In the genomic region with DNA sequence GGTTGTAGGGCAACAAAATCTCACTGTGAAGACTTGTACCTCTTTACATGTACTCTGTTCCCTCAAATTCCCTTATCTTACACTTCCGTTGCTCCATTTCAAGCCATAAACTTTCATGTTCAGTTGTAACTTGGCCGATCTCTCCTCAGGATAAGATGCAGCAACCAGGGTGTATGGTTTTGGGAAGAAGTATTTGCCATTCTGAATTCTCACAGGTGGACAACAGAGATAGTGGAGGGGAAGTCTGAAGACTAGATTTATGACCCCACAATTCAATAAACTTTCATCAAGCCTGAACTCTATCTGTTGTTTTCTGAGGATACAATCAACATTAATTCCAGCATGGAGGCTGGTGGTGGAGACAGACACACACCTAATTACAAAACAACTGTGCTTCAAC, we compare ENCODE assay signal across 29 cellular contexts.
"Had no signal": no experiment of that assay in that cellular context is flagged by ENCODE, and none has a peak within 500 bp of the region (broad histone marks: within the 10 kb centered on the region; RNA-seq: fewer than 3 reads in every experiment).

No MANE protein-coding gene starts in this region.

- H3K4me1 ChIP-seq: stomach, suprapubic skin, testis, thyroid gland, tibial artery, tibial nerve, transverse colon, upper lobe of left lung, upper lobe of right lung, uterus, vagina had no signal

- DNase-seq: stimulated activated CD4-positive, alpha-beta T cell treated with anti-CD3 and anti-CD28 coated beads, Interleukin-2, amount 100 ng/mL, for 48 hours; stimulated activated CD4-positive, alpha-beta T cell treated with anti-CD3 and anti-CD28 coated beads, Interleukin-4, amount 100 ng/mL, for 1 hour; stimulated activated CD4-positive, alpha-beta T cell treated with anti-CD3 and anti-CD28 coated beads, Interleukin-4, amount 100 ng/mL, for 24 hours; stimulated activated CD4-positive, alpha-beta T cell treated with anti-CD3 and anti-CD28 coated beads, Interleukin-4, amount 100 ng/mL, for 4 hours; stimulated activated CD8-positive, alpha-beta memory T cell treated with anti-CD3 and anti-CD28 coated beads, Interleukin-4, amount 100 ng/mL, for 48 hours; stimulated activated naive B cell treated with anti-CD40 and anti-IgM and Interleukin-4, amounts not matched to agents 10 μg/mL and 1 μg/mL and 100 μg/mL, for 72 hours; stimulated activated naive CD4-positive, alpha-beta T cell; stimulated activated naive CD4-positive, alpha-beta T cell treated with Interleukin-2 at 50 U/mL for 16 hours; stimulated activated naive CD8-positive, alpha-beta T cell treated with anti-CD3 and anti-CD28 coated beads, Interleukin-15, amount 100 ng/mL, for 72 hours; stimulated activated naive CD8-positive, alpha-beta T cell treated with anti-CD3 and anti-CD28 coated beads, Interleukin-15, Interleukin-2, amounts not matched to agents 100 U/mL and 50 U/mL, for 24 hours; stomach; substantia nigra; testis; thyroid gland; tibial artery; transverse colon; trophoblast cell; upper lobe of left lung; upper lobe of right lung; uterus had no signal

- H3K27me3 ChIP-seq: stomach, suprapubic skin, testis, thyroid gland, tibial artery, tibial nerve, transverse colon, upper lobe of left lung, upper lobe of right lung, uterus, vagina had no signal

- H3K4me3 Mint-ChIP-seq: stimulated activated effector memory CD8-positive, alpha-beta T cell treated with anti-CD3 and anti-CD28 coated beads, Interleukin-12 subunit alpha, Interleukin-12 subunit beta, amount 100 ng/mL, for 72 hours; stimulated activated memory B cell treated with anti-CD40 and anti-IgM and Interleukin-4, amounts not matched to agents 10 μg/mL and 1 μg/mL and 100 μg/mL, for 72 hours; stimulated activated naive B cell treated with anti-CD40 and anti-IgM and Interleukin-4, amounts not matched to agents 10 μg/mL and 1 μg/mL and 100 μg/mL, for 72 hours; stimulated activated naive CD8-positive, alpha-beta T cell treated with anti-CD3 and anti-CD28 coated beads, Interleukin-15, amount 100 ng/mL, for 72 hours; stimulated activated naive CD8-positive, alpha-beta T cell treated with anti-CD3 and anti-CD28 coated beads, Interleukin-15, Interleukin-2, amounts not matched to agents 100 ng/mL and 50 ng/mL, for 24 hours; type B pancreatic cell had no signal

- H3K27ac Mint-ChIP-seq: stimulated activated effector memory CD8-positive, alpha-beta T cell treated with anti-CD3 and anti-CD28 coated beads, Interleukin-12 subunit alpha, Interleukin-12 subunit beta, amount 100 ng/mL, for 72 hours; stimulated activated memory B cell treated with anti-CD40 and anti-IgM and Interleukin-4, amounts not matched to agents 10 μg/mL and 1 μg/mL and 100 μg/mL, for 72 hours; stimulated activated naive B cell treated with anti-CD40 and anti-IgM and Interleukin-4, amounts not matched to agents 10 μg/mL and 1 μg/mL and 100 μg/mL, for 72 hours; stimulated activated naive CD8-positive, alpha-beta T cell treated with anti-CD3 and anti-CD28 coated beads, Interleukin-15, Interleukin-2, amounts not matched to agents 100 ng/mL and 50 ng/mL, for 24 hours; type B pancreatic cell had no signal

- H3K4me3 ChIP-seq: stomach, suprapubic skin, testis, thoracic aorta, thyroid gland, tibial artery, tibial nerve, transverse colon, upper lobe of left lung, upper lobe of right lung, uterus, vagina had no signal

- H3K36me3 ChIP-seq: uterus had no signal

- H3K27me3 Mint-ChIP-seq: stimulated activated memory B cell treated with anti-CD40 and anti-IgM and Interleukin-4, amounts not matched to agents 10 μg/mL and 1 μg/mL and 100 μg/mL, for 72 hours; stimulated activated naive B cell treated with anti-CD40 and anti-IgM and Interleukin-4, amounts not matched to agents 10 μg/mL and 1 μg/mL and 100 μg/mL, for 72 hours; stimulated activated naive CD8-positive, alpha-beta T cell treated with anti-CD3 and anti-CD28 coated beads, Interleukin-15, amount 100 ng/mL, for 72 hours; stimulated activated naive CD8-positive, alpha-beta T cell treated with anti-CD3 and anti-CD28 coated beads, Interleukin-15, Interleukin-2, amounts not matched to agents 100 ng/mL and 50 ng/mL, for 24 hours; type B pancreatic cell had no signal

- ATAC-seq: stimulated activated effector memory CD8-positive, alpha-beta T cell treated with anti-CD3 and anti-CD28 coated beads, Interleukin-12 subunit alpha, Interleukin-12 subunit beta, amount 100 ng/mL, for 72 hours; stimulated activated memory B cell treated with anti-CD40 and anti-IgM and Interleukin-4, amounts not matched to agents 10 μg/mL and 1 μg/mL and 100 μg/mL, for 72 hours; stimulated activated naive B cell treated with anti-CD40 and anti-IgM and Interleukin-4, amounts not matched to agents 10 μg/mL and 1 μg/mL and 100 μg/mL, for 72 hours; stimulated activated naive CD8-positive, alpha-beta T cell treated with anti-CD3 and anti-CD28 coated beads, Interleukin-15, amount 100 ng/mL, for 72 hours; stimulated activated naive CD8-positive, alpha-beta T cell treated with anti-CD3 and anti-CD28 coated beads, Interleukin-15, Interleukin-2, amounts not matched to agents 100 U/mL and 50 U/mL, for 24 hours; upper lobe of right lung had no signal

- FAIRE-seq: urothelium cell line had no signal

- H3K27ac ChIP-seq: stomach, suprapubic skin, testis, thoracic aorta, thyroid gland, tibial artery, tibial nerve, transverse colon, upper lobe of left lung, upper lobe of right lung, uterus, vagina had no signal

- H3K9me3 Mint-ChIP-seq: stimulated activated effector memory CD8-positive, alpha-beta T cell treated with anti-CD3 and anti-CD28 coated beads, Interleukin-12 subunit alpha, Interleukin-12 subunit beta, amount 100 ng/mL, for 72 hours; stimulated activated memory B cell treated with anti-CD40 and anti-IgM and Interleukin-4, amounts not matched to agents 10 μg/mL and 1 μg/mL and 100 μg/mL, for 72 hours; stimulated activated naive B cell treated with anti-CD40 and anti-IgM and Interleukin-4, amounts not matched to agents 10 μg/mL and 1 μg/mL and 100 μg/mL, for 72 hours; stimulated activated naive CD8-positive, alpha-beta T cell treated with anti-CD3 and anti-CD28 coated beads, Interleukin-15, amount 100 ng/mL, for 72 hours; stimulated activated naive CD8-positive, alpha-beta T cell treated with anti-CD3 and anti-CD28 coated beads, Interleukin-15, Interleukin-2, amounts not matched to agents 100 ng/mL and 50 ng/mL, for 24 hours; type B pancreatic cell had no signal

- H3K4me1 Mint-ChIP-seq: stimulated activated effector memory CD8-positive, alpha-beta T cell treated with anti-CD3 and anti-CD28 coated beads, Interleukin-12 subunit alpha, Interleukin-12 subunit beta, amount 100 ng/mL, for 72 hours; stimulated activated memory B cell treated with anti-CD40 and anti-IgM and Interleukin-4, amounts not matched to agents 10 μg/mL and 1 μg/mL and 100 μg/mL, for 72 hours; stimulated activated naive B cell treated with anti-CD40 and anti-IgM and Interleukin-4, amounts not matched to agents 10 μg/mL and 1 μg/mL and 100 μg/mL, for 72 hours; stimulated activated naive CD8-positive, alpha-beta T cell treated with anti-CD3 and anti-CD28 coated beads, Interleukin-15, amount 100 ng/mL, for 72 hours had no signal

- H3K9me3 ChIP-seq: stomach, suprapubic skin, testis, thoracic aorta, thyroid gland, tibial artery, tibial nerve, transverse colon, upper lobe of left lung, upper lobe of right lung, uterus, vagina had no signal
